ENCODE assay signal across 10 cellular contexts in the genomic region with DNA sequence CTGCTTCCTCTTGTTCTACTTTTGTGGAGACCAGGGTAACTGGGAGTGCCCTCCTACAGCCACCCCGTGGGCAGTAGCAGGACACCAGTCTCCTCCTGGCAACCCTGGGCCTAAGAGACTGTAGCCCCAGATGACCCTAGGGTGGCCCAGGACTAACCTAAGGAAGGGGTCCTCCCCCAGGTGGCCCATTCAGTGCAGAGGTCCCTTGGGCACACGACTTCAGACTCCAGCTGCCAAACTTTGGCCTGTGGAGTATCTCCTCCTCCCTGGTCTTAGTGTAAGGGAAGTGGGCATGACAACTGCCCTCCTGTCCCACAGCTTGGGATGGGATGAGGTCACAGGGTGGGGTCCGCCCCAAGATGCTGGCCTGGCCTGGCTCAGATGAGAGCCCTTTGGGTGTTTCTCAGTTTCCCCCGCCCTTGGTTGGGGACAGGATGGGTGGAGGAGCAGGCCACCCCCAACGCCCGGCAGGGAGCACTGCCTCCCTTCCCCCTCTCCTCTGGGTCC. TPM values are rescaled to one million over a fixed set of nuclear protein-coding genes. Genes with fewer than 3 reads are reported as not detected.
A peak's percentile ranks its signal among the peaks of the same experiment; 100 is the strongest.
DNase-seq lines count a peak whose midpoint lies in the region; ATAC-seq and TF ChIP-seq lines count a peak whose summit lies in the region.
"Had no signal": no experiment of that assay in that cellular context is flagged by ENCODE, and none has a peak within 500 bp of the region (broad histone marks: within the 10 kb centered on the region; RNA-seq: fewer than 3 reads in every experiment).

No MANE protein-coding gene starts in this region.

- TF ChIP-seq POLR2A in stomach (IDR thresholded peaks at IDR 0.05), result no peak

- H3K36me3 Mint-ChIP-seq in activated B cell treated with CpG ODN at 0.5 μM for 24 hours (ENCODE audit: low read depth), result peaks cover 65% of the 10 kb centered on the region

- H3K27ac Mint-ChIP-seq in activated B cell treated with CpG ODN at 0.5 μM for 24 hours, result peak overlapping the region; percentile 99

- H3K27ac ChIP-seq in left ventricle myocardium inferior (replicated peaks) (peak overlapping the region; percentile 98), stomach (peak overlapping the region; percentile 49 to 95 (median 89))

- H3K4me3 ChIP-seq in left ventricle myocardium inferior (peak overlapping the region; percentile 45), stomach (peak overlapping the region in 1 of 4 donors; percentile 10)

- no peak for TF ChIP-seq EP300 in stomach (IDR thresholded peaks at IDR 0.05)

- CTCF ChIA-PET in activated B cell treated with CpG ODN at 0.5 μM for 24 hours (lab: Charles Lee), result interaction anchor here (0.8 to 26.2 kb wide), 6 partner anchors 10 to 164 kb away, joined by 3 to 1146 read pairs (median 6); partner anchors contain the start of gene CSK

- H3K9me3 ChIP-seq in left ventricle myocardium inferior (replicated peaks) (no peaks in the 10 kb centered on the region), stomach (no peaks in the 10 kb centered on the region)

- DNase-seq in NK-92 treated with Interleukin-12 subunit alpha and Interleukin-12 subunit beta, amount 100 ng/mL, for 24 hours (lab: John Stamatoyannopoulos, UW), result peak; percentile 52
- DNase-seq in NK-92 (lab: John Stamatoyannopoulos, UW; ENCODE audit: unreplicated experiment) (no peak), activated B cell treated with CpG ODN at 0.5 μM for 24 hours (no peak), left ventricle myocardium inferior (peak; percentile 57), stomach (no peak), NCI-H1417 treated with DMSO at 0.1 percent for 48 hours (lab: John Stamatoyannopoulos, UW) (no peak), cerebellar nuclear complex (lab: John Stamatoyannopoulos, UW) (no peak)
- DNase-seq: NCI-H1048 had no signal

- ATAC-seq in activated B cell treated with CpG ODN at 0.5 μM for 24 hours (ENCODE audit: low read depth), result no peak
- ATAC-seq in GM19397 (IDR thresholded peaks at IDR 0.05; ENCODE audit: unreplicated experiment), result no peak

- H3K9me3 Mint-ChIP-seq in activated B cell treated with CpG ODN at 0.5 μM for 24 hours, result no peaks in the 10 kb centered on the region

- H3K4me1 ChIP-seq in left ventricle myocardium inferior (peaks cover 95% of the 10 kb centered on the region), stomach (peaks cover 84 to 94% (median 91%) of the 10 kb centered on the region in 4 donors)

- no peaks in the 10 kb centered on the region for H3K27me3 ChIP-seq in left ventricle myocardium inferior (ENCODE audit: low read depth)
- no peaks in the 10 kb centered on the region for H3K27me3 ChIP-seq in stomach

- 48 to 63% (median 56%) methylated on average over 5 to 6 of the region's 6 CpGs for WGBS in stomach, 5 donors

- H3K4me3 Mint-ChIP-seq in activated B cell treated with CpG ODN at 0.5 μM for 24 hours, result peak overlapping the region; percentile 89

- POLR2A ChIA-PET in activated B cell treated with CpG ODN at 0.5 μM for 24 hours (lab: Charles Lee), result interaction anchor here (0.7 to 32.5 kb wide), 18 partner anchors 6 to 667 kb away, joined by 3 to 2569 read pairs (median 7); partner anchors contain the start of genes COX5A, CSK, FAM219B and MPI

- TF ChIP-seq CTCF in activated B cell treated with CpG ODN at 0.5 μM for 24 hours (IDR thresholded peaks at IDR 0.05) (no peak), left ventricle myocardium inferior (IDR thresholded peaks at IDR 0.05; ENCODE audit: borderline replicate concordance) (no peak), stomach (IDR thresholded peaks at IDR 0.05) (no peak)

- peaks cover 83% of the 10 kb centered on the region for H3K4me1 Mint-ChIP-seq in activated B cell treated with CpG ODN at 0.5 μM for 24 hours

- H3K36me3 ChIP-seq in left ventricle myocardium inferior, result no peaks in the 10 kb centered on the region
- H3K36me3 ChIP-seq in stomach, result no peaks in the 10 kb centered on the region

- H3K27me3 Mint-ChIP-seq in activated B cell treated with CpG ODN at 0.5 μM for 24 hours, result no peaks in the 10 kb centered on the region

- intact Hi-C loops in activated B cell treated with CpG ODN at 0.5 μM for 24 hours (cut with micrococcal nuclease), result loop anchor here (1.0 to 5.0 kb wide), 5 partner anchors 9 to 666 kb away; partner anchors contain the start of genes ARID3B, NEIL1 and SIN3A
- intact Hi-C loops in left ventricle myocardium inferior (cut with micrococcal nuclease), result no loop called here
- intact Hi-C loops in stomach (cut with DNase I; ENCODE audit: low total_unique reads), result no loop called here

RNA-seq across cellular contexts. Expression of gene CSK, which starts 4.8 kb away (rescaled TPM):
- total RNA-seq in activated B cell treated with CpG ODN at 0.5 μM for 24 hours, result 540 and 557 TPM in 2 replicates
- 34.0 TPM for total RNA-seq in left ventricle myocardium inferior
- total RNA-seq in stomach, result 10 to 100 TPM; 15.2 to 61.0 (median 20.7) TPM
- polyA plus RNA-seq in stomach, result 10 to 100 TPM; 21.8 to 33.4 (median 26.2) TPM

RNA-seq across cellular contexts. Expression of gene LMAN1L, which starts 25.9 kb away (rescaled TPM):
- total RNA-seq in activated B cell treated with CpG ODN at 0.5 μM for 24 hours, result 1.0 and 2.2 TPM in 2 replicates
- 8.1 TPM for total RNA-seq in left ventricle myocardium inferior
- total RNA-seq in stomach, result 10 to 100 TPM in 1 of 5 donors, 1 to 10 TPM in 1, not detected in 3; 5.9 to 83.5 TPM
- polyA plus RNA-seq in stomach, result not detected

RNA-seq across cellular contexts. Expression of gene CYP1A2, which starts 38.1 kb away (rescaled TPM):
- 0.16 TPM in 1 of 2 replicates, not detected in the other for total RNA-seq in activated B cell treated with CpG ODN at 0.5 μM for 24 hours
- not detected for total RNA-seq in left ventricle myocardium inferior
- not detected for total RNA-seq in stomach
- polyA plus RNA-seq in stomach, result not detected
- total RNA-seq: cerebellum had no signal

RNA-seq across cellular contexts. Expression of gene CPLX3, which starts 39.7 kb away (rescaled TPM):
- total RNA-seq in activated B cell treated with CpG ODN at 0.5 μM for 24 hours (0.20 and 0.22 TPM in 2 replicates), left ventricle myocardium inferior (1.2 TPM), stomach (10 to 100 TPM in 2 of 5 donors, not detected in 3; 37.5 to 57.8 TPM)
- 1 to 10 TPM in 1 of 3 donors, under 1 TPM in 1, not detected in 1; 0.61 to 1.4 TPM for polyA plus RNA-seq in stomach

RNA-seq across cellular contexts. Expression of gene ULK3, which starts 56.2 kb away (rescaled TPM):
- 43.6 and 52.1 TPM in 2 replicates for total RNA-seq in activated B cell treated with CpG ODN at 0.5 μM for 24 hours
- 34.1 TPM for total RNA-seq in left ventricle myocardium inferior
- 100 to 1,000 TPM in 2 of 5 donors, 10 to 100 TPM in 3; 25.0 to 251 (median 50.7) TPM for total RNA-seq in stomach
- polyA plus RNA-seq in stomach, result 10 to 100 TPM; 19.4 to 42.4 (median 24.0) TPM

Comparison
In these comparisons a context has a peak if more than half of its experiments do, and no peak if none do; other contexts are left out.
1. DNase-seq: peak in NK-92 treated with Interleukin-12 subunit alpha and Interleukin-12 subunit beta, amount 100 ng/mL, for 24 hours (single experiment) and left ventricle myocardium inferior (single experiment); none in NK-92 (single experiment), activated B cell treated with CpG ODN at 0.5 μM for 24 hours (single experiment), stomach (single experiment), NCI-H1417 treated with DMSO at 0.1 percent for 48 hours (single experiment) and cerebellar nuclear complex (0 of 2).